ENCODE assay signal across 10 cellular contexts in genomic region chr6:106574729-106575458, GRCh38. TPM values are rescaled to one million over a fixed set of nuclear protein-coding genes. Genes with fewer than 3 reads are reported as not detected.
A peak's percentile ranks its signal among the peaks of the same experiment; 100 is the strongest.
DNase-seq lines count a peak whose midpoint lies in the region; ATAC-seq and TF ChIP-seq lines count a peak whose summit lies in the region.
"Had no signal": no experiment of that assay in that cellular context is flagged by ENCODE, and none has a peak within 500 bp of the region (broad histone marks: within the 10 kb centered on the region; RNA-seq: fewer than 3 reads in every experiment).

No MANE protein-coding gene starts in this region.

- H3K9me3 Mint-ChIP-seq in endothelial cell (ENCODE audit: unreplicated experiment) (no peaks in the 10 kb centered on the region), T-cell (no peaks in the 10 kb centered on the region)
- H3K9me3 Mint-ChIP-seq: T-helper 1 cell treated with Interleukin-12 subunit alpha and Interleukin-12 subunit beta and Interleukin-4 antibody, amounts not matched to agents 30 μg/mL and 1 μg/mL, for 36 hours had no signal

- CTCF ChIA-PET in T-cell (lab: Charles Lee): no interaction called here

- H3K4me3 ChIP-seq in SJCRH30 (no peak overlapping the region), rectal smooth muscle tissue (ENCODE audit: low read length) (no peak overlapping the region), vagina (no peak overlapping the region)
- H3K4me3 ChIP-seq: upper lobe of right lung had no signal

- ATAC-seq in GM18858 (IDR thresholded peaks at IDR 0.05; ENCODE audit: unreplicated experiment) (no peak), T-cell (replicated peaks in 1 of 4) (no peak)
- ATAC-seq: upper lobe of right lung had no signal

- H3K4me3 Mint-ChIP-seq in endothelial cell (ENCODE audit: unreplicated experiment): no peak overlapping the region
- H3K4me3 Mint-ChIP-seq in T-cell: no peak overlapping the region
- H3K4me3 Mint-ChIP-seq: T-helper 1 cell treated with Interleukin-12 subunit alpha and Interleukin-12 subunit beta and Interleukin-4 antibody, amounts not matched to agents 30 μg/mL and 1 μg/mL, for 36 hours had no signal

- TF ChIP-seq POLR2A in vagina (IDR thresholded peaks at IDR 0.05): no peak

- H3K36me3 Mint-ChIP-seq in endothelial cell (ENCODE audit: low read depth, unreplicated experiment) (no peaks in the 10 kb centered on the region), T-cell (peaks cover 32% of the 10 kb centered on the region)

- H3K27ac ChIP-seq in SJCRH30 (peak overlapping the region; percentile 53), rectal smooth muscle tissue (ENCODE audit: low read depth, low read length) (peak overlapping the region; percentile 3), vagina (no peak overlapping the region)
- H3K27ac ChIP-seq: upper lobe of right lung had no signal

- DNase-seq in H4 (ENCODE audit: low spot score): peak; percentile 76
- peak; percentile 52 to 76 for DNase-seq in SJCRH30
- DNase-seq in fibroblast of peridontal ligament (ENCODE audit: extremely low read depth): peak; percentile 70
- no peak for DNase-seq in vagina (ENCODE audit: extremely low spot score in 2 of 2)
- DNase-seq in endothelial cell (ENCODE audit: low spot score): no peak
- no peak for DNase-seq in T-cell
- DNase-seq: upper lobe of right lung had no signal

- H3K36me3 ChIP-seq in SJCRH30 (no peaks in the 10 kb centered on the region), rectal smooth muscle tissue (ENCODE audit: control insufficient read depth, insufficient read depth, low read length) (no peaks in the 10 kb centered on the region), vagina (peaks cover 0 to 4% of the 10 kb centered on the region in 2 donors)

- intact Hi-C loops in vagina (cut with DNase I): no loop called here

- peaks cover 9% of the 10 kb centered on the region for H3K4me1 Mint-ChIP-seq in endothelial cell (ENCODE audit: unreplicated experiment)
- H3K4me1 Mint-ChIP-seq in T-cell: no peaks in the 10 kb centered on the region

- H3K9ac ChIP-seq in rectal smooth muscle tissue (ENCODE audit: low read length): no peak overlapping the region

- H3K27me3 Mint-ChIP-seq in endothelial cell (ENCODE audit: unreplicated experiment): peaks cover 1% of the 10 kb centered on the region
- no peaks in the 10 kb centered on the region for H3K27me3 Mint-ChIP-seq in T-cell

- POLR2A ChIA-PET in T-cell (lab: Charles Lee): no interaction called here

- H3K27ac Mint-ChIP-seq in endothelial cell (ENCODE audit: unreplicated experiment) (no peak overlapping the region), T-cell (no peak overlapping the region)
- H3K27ac Mint-ChIP-seq: T-helper 1 cell treated with Interleukin-12 subunit alpha and Interleukin-12 subunit beta and Interleukin-4 antibody, amounts not matched to agents 30 μg/mL and 1 μg/mL, for 36 hours had no signal

- peaks cover 12% of the 10 kb centered on the region for H3K4me1 ChIP-seq in SJCRH30
- no peaks in the 10 kb centered on the region for H3K4me1 ChIP-seq in rectal smooth muscle tissue (ENCODE audit: control insufficient read depth, insufficient read depth, low read length)
- H3K4me1 ChIP-seq in vagina: no peaks in the 10 kb centered on the region
- H3K4me1 ChIP-seq: upper lobe of right lung had no signal

- H3K27me3 ChIP-seq in SJCRH30 (no peaks in the 10 kb centered on the region), rectal smooth muscle tissue (ENCODE audit: control insufficient read depth, insufficient read depth, low read length) (no peaks in the 10 kb centered on the region), vagina (no peaks in the 10 kb centered on the region)
- H3K27me3 ChIP-seq: upper lobe of right lung had no signal

- no peaks in the 10 kb centered on the region for H3K9me3 ChIP-seq in SJCRH30 (replicated peaks)
- H3K9me3 ChIP-seq in vagina: no peaks in the 10 kb centered on the region
- H3K9me3 ChIP-seq: upper lobe of right lung had no signal

- no peak for TF ChIP-seq CTCF in vagina (IDR thresholded peaks at IDR 0.05)
- TF ChIP-seq CTCF in endothelial cell (IDR thresholded peaks at IDR 0.05; ENCODE audit: unreplicated experiment): no peak

RNA-seq across cellular contexts. Expression of gene RTN4IP1, which starts 54.4 kb away (rescaled TPM):
- 6.9 and 12.9 TPM in 2 replicates for total RNA-seq in H4 (2014; rRNA removed; shearing (Covaris generic))
- 8.4 and 8.5 TPM in 2 replicates for total RNA-seq in SJCRH30 (2014; rRNA removed; shearing (Covaris generic))
- total RNA-seq in vagina: 2.9 TPM
- 3.3 TPM for total RNA-seq in endothelial cell (ENCODE audit: unreplicated experiment)
- 1 to 10 TPM; 5.2 to 7.6 (median 7.0) TPM for total RNA-seq in T-cell

RNA-seq across cellular contexts. Expression of gene QRSL1, which starts 54.5 kb away (rescaled TPM):
- 5.9 and 8.2 TPM in 2 replicates for total RNA-seq in H4 (2014; rRNA removed; shearing (Covaris generic))
- 17.3 and 18.1 TPM in 2 replicates for total RNA-seq in SJCRH30 (2014; rRNA removed; shearing (Covaris generic))
- total RNA-seq in vagina (6.1 TPM), endothelial cell (ENCODE audit: unreplicated experiment) (10.9 TPM), T-cell (10 to 100 TPM in 3 of 5 donors, 1 to 10 TPM in 2; 7.6 to 13.8 (median 12.3) TPM)

Comparison
In these comparisons a context has a peak if more than half of its experiments do, and no peak if none do; other contexts are left out.
1. DNase-seq: peak in H4 (single experiment), SJCRH30 (2 of 2) and fibroblast of peridontal ligament (single experiment); none in vagina (0 of 2), endothelial cell (single experiment) and T-cell (0 of 34).